In genomic region chr3:58025406-58025805, GRCh38 we compare ENCODE assay signal across 16 cellular contexts. TPM values are rescaled to one million over a fixed set of nuclear protein-coding genes. Genes with fewer than 3 reads are reported as not detected.
DNase-seq lines count a peak whose midpoint lies in the region; ATAC-seq and TF ChIP-seq lines count a peak whose summit lies in the region.
"Had no signal": no experiment of that assay in that cellular context is flagged by ENCODE, and none has a peak within 500 bp of the region (broad histone marks: within the 10 kb centered on the region; RNA-seq: fewer than 3 reads in every experiment).

No MANE protein-coding gene starts in this region.

- H3K36me3 Mint-ChIP-seq in endodermal cell (ENCODE audit: low read depth): peaks cover 7% of the 10 kb centered on the region
- peaks cover 0 to 7% (median 2%) of the 10 kb centered on the region in 3 donors for H3K36me3 Mint-ChIP-seq in naive thymus-derived CD8-positive, alpha-beta T cell
- peaks cover 11% of the 10 kb centered on the region for H3K36me3 Mint-ChIP-seq in type B pancreatic cell
- H3K36me3 Mint-ChIP-seq: natural killer cell had no signal

- POLR2A ChIA-PET in naive thymus-derived CD8-positive, alpha-beta T cell (lab: Charles Lee): interaction anchor here (0.5 kb wide), 1 partner anchor 9 kb away, joined by 3 read pairs; no protein-coding TSS in a partner anchor

- TF ChIP-seq CTCF in endodermal cell (conservative IDR thresholded peaks at IDR 0.05): no peak
- no peak for TF ChIP-seq CTCF in type B pancreatic cell (conservative IDR thresholded peaks at IDR 0.05)

- no peaks in the 10 kb centered on the region for H3K27me3 Mint-ChIP-seq in endodermal cell (ENCODE audit: insufficient read depth)
- H3K27me3 Mint-ChIP-seq in naive thymus-derived CD8-positive, alpha-beta T cell: no peaks in the 10 kb centered on the region
- H3K27me3 Mint-ChIP-seq in type B pancreatic cell: no peaks in the 10 kb centered on the region
- H3K27me3 Mint-ChIP-seq: CD8-positive, alpha-beta memory T cell had no signal

- no peak overlapping the region for H3K4me3 Mint-ChIP-seq in endodermal cell
- H3K4me3 Mint-ChIP-seq in naive thymus-derived CD8-positive, alpha-beta T cell: peak overlapping the region in 1 of 10 donors; percentile 9
- no peak overlapping the region for H3K4me3 Mint-ChIP-seq in type B pancreatic cell
- H3K4me3 Mint-ChIP-seq: CD8-positive, alpha-beta memory T cell; natural killer cell had no signal

- H3K4me1 ChIP-seq in endodermal cell (ENCODE audit: control insufficient read depth, insufficient read depth, low read length): peaks cover 25% of the 10 kb centered on the region

- H3K27ac ChIP-seq in endodermal cell (ENCODE audit: low read depth, low read length): no peak overlapping the region
- H3K27ac ChIP-seq: cardiac muscle cell had no signal

- H3K4me3 ChIP-seq in endodermal cell (ENCODE audit: low read length): no peak overlapping the region
- H3K4me3 ChIP-seq in H7 (ENCODE audit: insufficient read depth, low read depth, low read length): no peak overlapping the region
- H3K4me3 ChIP-seq: cardiac muscle cell had no signal

- H3K27ac Mint-ChIP-seq in endodermal cell: peak overlapping the region; percentile 46
- peak overlapping the region in 7 of 10 donors; percentile 14 to 79 (median 74) for H3K27ac Mint-ChIP-seq in naive thymus-derived CD8-positive, alpha-beta T cell
- peak overlapping the region; percentile 64 for H3K27ac Mint-ChIP-seq in type B pancreatic cell
- H3K27ac Mint-ChIP-seq: natural killer cell had no signal

- WGBS in endodermal cell (ENCODE audit: insufficient coverage in 1 of 2, insufficient read length in 1 of 2), 2 experiments: 71 to 81% methylated on average over 4 to 5 of the region's 5 CpGs

- no peak for ATAC-seq in naive thymus-derived CD8-positive, alpha-beta T cell
- ATAC-seq: natural killer cell, sciatic nerve had no signal

- DNase-seq in NCI-H82 (lab: John Stamatoyannopoulos, UW): peak; percentile 24
- DNase-seq in NCI-H82 treated with DMSO at 0.1 percent for 48 hours (lab: John Stamatoyannopoulos, UW; ENCODE audit: unreplicated experiment): no peak
- no peak for DNase-seq in endodermal cell
- no peak for DNase-seq in naive thymus-derived CD8-positive, alpha-beta T cell
- DNase-seq in type B pancreatic cell (ENCODE audit: extremely low spot score, unreplicated experiment): no peak
- DNase-seq in H7: no peak
- DNase-seq in Kasumi-1 (lab: John Stamatoyannopoulos, UW): no peak
- DNase-seq in stimulated activated CD4-positive, alpha-beta T cell treated with anti-CD3 and anti-CD28 coated beads, Interleukin-1b, Interleukin-23, amount 100 ng/mL, for 48 hours: no peak
- DNase-seq: ACHN; activated naive CD4-positive, alpha-beta T cell treated with Interleukin-2 at 50 U/mL for 16 hours; CD8-positive, alpha-beta memory T cell; GOT3; left cardiac atrium; natural killer cell had no signal

- H3K9ac ChIP-seq in endodermal cell (ENCODE audit: extremely low read depth, low read length, poor library complexity, severe bottlenecking): no peak overlapping the region

- peaks cover 66% of the 10 kb centered on the region for H3K4me1 Mint-ChIP-seq in endodermal cell
- peaks cover 28 to 73% (median 55%) of the 10 kb centered on the region in 4 donors for H3K4me1 Mint-ChIP-seq in naive thymus-derived CD8-positive, alpha-beta T cell
- H3K4me1 Mint-ChIP-seq in type B pancreatic cell (ENCODE audit: unreplicated experiment): peaks cover 57% of the 10 kb centered on the region

- H3K36me3 ChIP-seq in endodermal cell (ENCODE audit: control insufficient read depth, insufficient read depth, low read length) (peaks cover 49% of the 10 kb centered on the region), H7 (replicated peaks; ENCODE audit: control insufficient read depth, insufficient read depth, low read length) (no peaks in the 10 kb centered on the region)
- H3K36me3 ChIP-seq: cardiac muscle cell had no signal

- no peaks in the 10 kb centered on the region for H3K9me3 Mint-ChIP-seq in endodermal cell
- no peaks in the 10 kb centered on the region for H3K9me3 Mint-ChIP-seq in naive thymus-derived CD8-positive, alpha-beta T cell
- H3K9me3 Mint-ChIP-seq in type B pancreatic cell: no peaks in the 10 kb centered on the region
- H3K9me3 Mint-ChIP-seq: CD8-positive, alpha-beta memory T cell; natural killer cell had no signal

- no peaks in the 10 kb centered on the region for H3K9me3 ChIP-seq in endodermal cell (ENCODE audit: control insufficient read depth, low read length)

- H3K27me3 ChIP-seq in endodermal cell (ENCODE audit: control insufficient read depth, insufficient read depth, low read length, poor library complexity, severe bottlenecking) (no peaks in the 10 kb centered on the region), H7 (ENCODE audit: control insufficient read depth, insufficient read depth, low read length) (no peaks in the 10 kb centered on the region)
- H3K27me3 ChIP-seq: cardiac muscle cell had no signal

RNA-seq across cellular contexts. Expression of gene FLNB, which starts 17.2 kb away (rescaled TPM):
- 100 to 1,000 TPM; 212 to 221 TPM for total RNA-seq in endodermal cell
- 86.0 TPM for polyA plus RNA-seq in endodermal cell (2013, experiment 1 of 2)
- polyA plus RNA-seq in endodermal cell (2013, experiment 2 of 2): 96.0 TPM
- total RNA-seq in naive thymus-derived CD8-positive, alpha-beta T cell: 10 to 100 TPM; 75.2 to 76.7 TPM
- polyA plus RNA-seq in naive thymus-derived CD8-positive, alpha-beta T cell: 10 to 100 TPM; 11.8 to 32.2 (median 24.4) TPM
- total RNA-seq in type B pancreatic cell (ENCODE audit: low replicate concordance): 204 and 295 TPM in 2 replicates
- 75.4 and 116 TPM in 2 replicates for total RNA-seq in H7 (2014; rRNA removed; shearing (Covaris generic))
